Comparison of ENCODE assay signal across 2 cellular contexts in genomic region chrX:11970935-11971334, GRCh38.
TF ChIP-seq lines count a peak whose summit lies in the region.

No MANE protein-coding gene starts in this region.

TF ChIP-seq in SK-N-SH treated with all-trans-retinoic acid at 6 μM for 48 hours, 23 proteins besides CTCF, POLR2A, EP300 and RAD21 (continued from another document):
- TF ChIP-seq ZNF565 (CRISPR knock-in tag; conservative IDR thresholded peaks at IDR 0.05; ENCODE audit: low read depth) (no peak), TOX (CRISPR knock-in tag; IDR thresholded peaks at IDR 0.05; ENCODE audit: borderline replicate concordance) (no peak), ESRRG (CRISPR knock-in tag; IDR thresholded peaks at IDR 0.05) (no peak), CSDC2 (CRISPR knock-in tag; IDR thresholded peaks at IDR 0.05) (no peak), SNAI2 (CRISPR knock-in tag; IDR thresholded peaks at IDR 0.05) (no peak)

TF ChIP-seq in GM23338, 12 proteins besides CTCF, POLR2A, EP300 and RAD21 (continued from another document):
- TF ChIP-seq ZNF462 (CRISPR knock-in tag; IDR thresholded peaks at IDR 0.05) (no peak), ZNF331 (CRISPR knock-in tag; IDR thresholded peaks at IDR 0.05; ENCODE audit: low read depth) (no peak), STAT1 (IDR thresholded peaks at IDR 0.05; ENCODE audit: unreplicated experiment) (no peak), JUNB (IDR thresholded peaks at IDR 0.05; ENCODE audit: unreplicated experiment) (no peak), POLR2AphosphoS5 (IDR thresholded peaks at IDR 0.05; ENCODE audit: low read depth) (no peak), ZNF114 (CRISPR knock-in tag; IDR thresholded peaks at IDR 0.05) (no peak), EZH2 (IDR thresholded peaks at IDR 0.05; ENCODE audit: low read depth, unreplicated experiment) (no peak), NANOG (IDR thresholded peaks at IDR 0.05; ENCODE audit: borderline replicate concordance) (no peak)
